In the genomic region with DNA sequence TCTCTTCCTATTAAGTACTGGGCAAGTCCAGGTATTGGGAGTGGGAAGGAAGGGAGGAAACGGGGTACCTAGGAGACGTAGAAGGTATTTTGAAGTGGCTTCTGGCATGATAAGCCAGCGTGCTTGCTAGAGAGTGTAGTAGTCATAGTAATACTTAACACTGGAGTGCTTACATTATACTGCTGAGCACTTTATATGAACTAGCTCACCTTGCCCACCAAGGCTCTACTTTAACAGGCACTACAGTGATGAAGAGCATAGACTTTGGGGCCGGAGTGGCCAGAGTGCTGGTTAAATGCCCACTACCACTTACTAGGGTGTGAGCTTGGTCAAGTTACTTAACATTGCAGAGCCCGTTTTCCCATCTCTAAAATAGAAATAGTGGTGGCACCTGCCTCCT, we compare ENCODE assay signal across 26 cellular contexts.
DNase-seq lines count a peak whose midpoint lies in the region; ATAC-seq and TF ChIP-seq lines count a peak whose summit lies in the region.
"Had no signal": no experiment of that assay in that cellular context is flagged by ENCODE, and none has a peak within 500 bp of the region (broad histone marks: within the 10 kb centered on the region; RNA-seq: fewer than 3 reads in every experiment).

No MANE protein-coding gene starts in this region.

- ATAC-seq in Panc1 (no peak), HG02571 (IDR thresholded peaks at IDR 0.05; ENCODE audit: unreplicated experiment) (no peak)
- ATAC-seq: CD8-positive, alpha-beta T cell; GM23338 had no signal

- H4K8ac ChIP-seq in trophoblast cell (ENCODE audit: low read depth, low read length), result no peak overlapping the region

- H3K79me2 ChIP-seq in KMS-11 (ENCODE audit: insufficient read depth, low read depth) (peaks cover 16% of the 10 kb centered on the region; the same call in 1 of the 2 replicates), trophoblast cell (ENCODE audit: control insufficient read depth, insufficient read depth, low read length, poor library complexity) (no peaks in the 10 kb centered on the region), MM.1S (ENCODE audit: low read length) (no peaks in the 10 kb centered on the region)

- peaks cover 8% of the 10 kb centered on the region; the same call in 1 of the 2 replicates for H3F3A ChIP-seq in MM.1S (ENCODE audit: insufficient read depth, low read length)

- H3K4me3 ChIP-seq in KMS-11 (IDR thresholded peaks at IDR 0.05; ENCODE audit: insufficient read depth, low read depth, low read length) (peak overlapping the region; percentile 59), Panc1 (ENCODE audit: low read depth in 2 of 2, low read length in 2 of 2) (no peak overlapping the region), trophoblast cell (ENCODE audit: low read depth, low read length) (no peak overlapping the region), H7 (ENCODE audit: insufficient read depth, low read depth, low read length) (no peak overlapping the region), MM.1S (ENCODE audit: low read length) (no peak overlapping the region)
- H3K4me3 ChIP-seq: GM23338 had no signal

- TSS peak; percentile 23 for BruUV-seq in Panc1 (replicated peaks; lab: Mats Ljungman, UMichigan)

- no peak overlapping the region for H3K9ac ChIP-seq in KMS-11
- no peak overlapping the region for H3K9ac ChIP-seq in trophoblast cell (ENCODE audit: low read length)
- H3K9ac ChIP-seq in MM.1S (ENCODE audit: low read length), result no peak overlapping the region

- H2AK5ac ChIP-seq in trophoblast cell (ENCODE audit: low read length), result no peak overlapping the region

- H4K12ac ChIP-seq in trophoblast cell (ENCODE audit: low read depth, low read length), result no peak overlapping the region

- H2BK120ac ChIP-seq in trophoblast cell (ENCODE audit: insufficient read depth, low read length, poor library complexity), result no peak overlapping the region

- H3K18ac ChIP-seq in trophoblast cell (ENCODE audit: low read length), result no peak overlapping the region

- H3K4me1 ChIP-seq in KMS-11 (ENCODE audit: low read depth, poor library complexity, severe bottlenecking) (peaks cover 32% of the 10 kb centered on the region), Panc1 (ENCODE audit: control insufficient read depth, insufficient read depth, low read length) (no peaks in the 10 kb centered on the region), trophoblast cell (ENCODE audit: control insufficient read depth in 1 of 2, insufficient read depth in 2 of 2, low read length in 2 of 2) (no peaks in the 10 kb centered on the region), MM.1S (ENCODE audit: low read length) (peaks cover 23% of the 10 kb centered on the region)

- H4K20me1 ChIP-seq in KMS-11 (ENCODE audit: insufficient read depth) (0 out of 2 replicates have a peak, but pooled peaks cover 6% of the 10 kb centered on the region), MM.1S (ENCODE audit: insufficient read depth, low read length) (no peaks in the 10 kb centered on the region)

- no peak overlapping the region for H3K4ac ChIP-seq in trophoblast cell (ENCODE audit: low read depth, low read length)

- peak; percentile 19 for DNase-seq in DMS153 (lab: John Stamatoyannopoulos, UW)
- no peak for DNase-seq in DMS153 treated with DMSO at 0.1 percent for 48 hours (lab: John Stamatoyannopoulos, UW; ENCODE audit: unreplicated experiment)
- no peak for DNase-seq in Panc1 (ENCODE audit: low read depth, low spot score)
- no peak for DNase-seq in trophoblast cell
- DNase-seq in H7, result no peak
- no peak for DNase-seq in MM.1S
- DNase-seq: Caco-2; CD8-positive, alpha-beta T cell; HCEC 1CT; IMR-90; KG1; NCI-H1048; NCI-H1436; NCI-H1930; NCI-H2171 treated with DMSO at 0.1 percent for 48 hours; NCI-H345; NCI-H524 treated with DMSO at 0.1 percent for 48 hours; NCI-H774; SHP77; T-helper 1 cell had no signal

- H2AFZ ChIP-seq in KMS-11 (ENCODE audit: low read depth), result no peak overlapping the region
- H2AFZ ChIP-seq in trophoblast cell (ENCODE audit: insufficient read depth, low read length, poor library complexity), result no peak overlapping the region
- no peak overlapping the region for H2AFZ ChIP-seq in MM.1S (ENCODE audit: low read length)
- H2AFZ ChIP-seq: GM23338 had no signal

- no peak overlapping the region for H2BK5ac ChIP-seq in trophoblast cell (ENCODE audit: low read depth, low read length, poor library complexity)

- no peak overlapping the region for H3K14ac ChIP-seq in trophoblast cell (ENCODE audit: low read length)

- in situ Hi-C loops in Panc1 (cut with HindIII; ENCODE audit: low pct_unique_long_range_greater_than_20kb, low sequenced_read_pairs), result no loop called here

- no peaks in the 10 kb centered on the region for H3K9me2 ChIP-seq in MM.1S (replicated peaks; ENCODE audit: insufficient read depth, low read length)

- no peak overlapping the region for H2BK12ac ChIP-seq in trophoblast cell (ENCODE audit: low read length)

- H3K4me2 ChIP-seq in KMS-11 (no peak overlapping the region), trophoblast cell (ENCODE audit: low read length) (no peak overlapping the region), MM.1S (ENCODE audit: low read depth, low read length) (no peak overlapping the region)
- H3K4me2 ChIP-seq: GM23338 had no signal

- no peaks in the 10 kb centered on the region for H3K27me3 ChIP-seq in KMS-11 (ENCODE audit: insufficient read depth, low read depth)
- no peaks in the 10 kb centered on the region for H3K27me3 ChIP-seq in Panc1 (ENCODE audit: control insufficient read depth, insufficient read depth, low read length)
- no peaks in the 10 kb centered on the region for H3K27me3 ChIP-seq in trophoblast cell (ENCODE audit: insufficient read depth, low read length)
- H3K27me3 ChIP-seq in H7 (ENCODE audit: control insufficient read depth, insufficient read depth, low read length), result no peaks in the 10 kb centered on the region
- H3K27me3 ChIP-seq in MM.1S (replicated peaks; ENCODE audit: insufficient read depth, low read length), result no peaks in the 10 kb centered on the region

- no peak for TF ChIP-seq CTCF in KMS-11 (conservative IDR thresholded peaks at IDR 0.05; ENCODE audit: low read depth, low read length)
- no peak for TF ChIP-seq CTCF in Panc1 (IDR thresholded peaks at IDR 0.05)
- TF ChIP-seq CTCF in MM.1S (IDR thresholded peaks at IDR 0.05; ENCODE audit: low read length), result no peak

- WGBS in trophoblast cell (ENCODE audit: extremely low coverage, insufficient coverage, insufficient read length), result no CpG with 5 or more reads among the region's 5 CpGs

- intact Hi-C loops in Panc1 (cut with micrococcal nuclease; ENCODE audit: unreplicated experiment), result no loop called here

- no peak overlapping the region for H4K91ac ChIP-seq in trophoblast cell (ENCODE audit: low read depth, low read length)

- POLR2A ChIA-PET in Panc1 (lab: Charles Lee), result no interaction called here

- no peaks in the 10 kb centered on the region for H3K9me3 ChIP-seq in Panc1 (ENCODE audit: control insufficient read depth, insufficient read depth, low read depth, low read length)
- no peaks in the 10 kb centered on the region for H3K9me3 ChIP-seq in trophoblast cell (ENCODE audit: insufficient read depth, low read depth, low read length)
- no peaks in the 10 kb centered on the region for H3K9me3 ChIP-seq in MM.1S (replicated peaks; ENCODE audit: insufficient read depth, low read length)
- H3K9me3 ChIP-seq: Caco-2 had no signal

- peak overlapping the region; percentile 14 for H3K23ac ChIP-seq in trophoblast cell (ENCODE audit: low read length)

- H3K79me1 ChIP-seq in trophoblast cell (ENCODE audit: low read length), result no peaks in the 10 kb centered on the region

- CTCF ChIA-PET in Panc1 (lab: Charles Lee), result interaction anchor here (0.6 kb wide), 1 partner anchor 117 kb away, joined by 3 read pairs; no protein-coding TSS in a partner anchor

- H3K27ac ChIP-seq in KMS-11, result no peak overlapping the region
- no peak overlapping the region for H3K27ac ChIP-seq in Panc1 (ENCODE audit: low read length)
- no peak overlapping the region for H3K27ac ChIP-seq in trophoblast cell (ENCODE audit: low read depth, low read length)
- no peak overlapping the region for H3K27ac ChIP-seq in MM.1S (ENCODE audit: low read length)
- H3K27ac ChIP-seq: 22Rv1, C4-2B, RWPE1 had no signal

- H3K36me3 ChIP-seq in KMS-11 (ENCODE audit: insufficient read depth) (peaks cover 4% of the 10 kb centered on the region; the same call in 1 of the 2 replicates), Panc1 (ENCODE audit: control insufficient read depth, insufficient read depth, low read length) (peaks cover 9% of the 10 kb centered on the region; the same call in 1 of the 2 replicates), trophoblast cell (ENCODE audit: control insufficient read depth in 1 of 2, insufficient read depth in 2 of 2, low read length in 2 of 2) (peaks cover 9 to 23% of the 10 kb centered on the region in 2 experiments), H7 (replicated peaks; ENCODE audit: control insufficient read depth, insufficient read depth, low read length) (peaks cover 15% of the 10 kb centered on the region), MM.1S (replicated peaks; ENCODE audit: insufficient read depth, low read length) (no peaks in the 10 kb centered on the region)
